Comparison of ENCODE assay signal across 13 cellular contexts in genomic region chrX:153580700-153581386, GRCh38. TPM values are rescaled to one million over a fixed set of nuclear protein-coding genes. Genes with fewer than 3 reads are reported as not detected.
DNase-seq lines count a peak whose midpoint lies in the region; ATAC-seq and TF ChIP-seq lines count a peak whose summit lies in the region.
"Had no signal": no experiment of that assay in that cellular context is flagged by ENCODE, and none has a peak within 500 bp of the region (broad histone marks: within the 10 kb centered on the region; RNA-seq: fewer than 3 reads in every experiment).

No MANE protein-coding gene starts in this region.

- DNase-seq in left ventricle myocardium superior (peak; percentile 44), Right ventricle myocardium superior (no peak), chondrocyte (ENCODE audit: low spot score) (no peak), kidney tubule cell (ENCODE audit: low spot score) (no peak), sciatic nerve (ENCODE audit: low spot score) (no peak)
- DNase-seq: activated CD4-positive, alpha-beta memory T cell treated with anti-CD3 and anti-CD28 coated beads for 36 hours; activated effector memory CD4-positive, alpha-beta T cell treated with anti-CD3 and anti-CD28 coated beads, Interleukin-2, amount 50 U/mL, for 16 hours; C1 segment of cervical spinal cord; hypothalamus; stomach had no signal

- no peaks in the 10 kb centered on the region for H3K36me3 Mint-ChIP-seq in chondrocyte (ENCODE audit: low read depth)
- H3K36me3 Mint-ChIP-seq: activated CD4-positive, alpha-beta memory T cell treated with anti-CD3 and anti-CD28 coated beads for 36 hours had no signal

- TF ChIP-seq CTCF in LNCAP (IDR thresholded peaks at IDR 0.05) (peak; percentile 37), chondrocyte (IDR thresholded peaks at IDR 0.05) (peak; percentile 19)

- no peak overlapping the region for H3K27ac Mint-ChIP-seq in chondrocyte (ENCODE audit: unreplicated experiment)
- H3K27ac Mint-ChIP-seq: activated CD4-positive, alpha-beta memory T cell treated with anti-CD3 and anti-CD28 coated beads for 36 hours had no signal

- H3K4me3 Mint-ChIP-seq in chondrocyte (ENCODE audit: unreplicated experiment), result no peak overlapping the region
- H3K4me3 Mint-ChIP-seq: activated CD4-positive, alpha-beta memory T cell treated with anti-CD3 and anti-CD28 coated beads for 36 hours had no signal

- intact Hi-C loops in left ventricle myocardium superior (cut with micrococcal nuclease), result no loop called here
- intact Hi-C loops in Right ventricle myocardium superior (cut with DNase I), result no loop called here
- intact Hi-C loops in sciatic nerve (cut with DNase I), result no loop called here

- peaks cover 7% of the 10 kb centered on the region for H3K4me1 Mint-ChIP-seq in chondrocyte (ENCODE audit: low read depth)

- peaks cover 5% of the 10 kb centered on the region for H3K9me3 Mint-ChIP-seq in chondrocyte (ENCODE audit: low read depth)
- H3K9me3 Mint-ChIP-seq: activated CD4-positive, alpha-beta memory T cell treated with anti-CD3 and anti-CD28 coated beads for 36 hours had no signal

- ATAC-seq in left ventricle myocardium superior, result no peak
- ATAC-seq in Right ventricle myocardium superior (ENCODE audit: poor library complexity), result no peak
- ATAC-seq in HG03565 (IDR thresholded peaks at IDR 0.05; ENCODE audit: unreplicated experiment), result no peak
- ATAC-seq in sciatic nerve, result no peak
- ATAC-seq in HG03108 (IDR thresholded peaks at IDR 0.05; ENCODE audit: unreplicated experiment), result no peak

- no peaks in the 10 kb centered on the region for H3K27me3 Mint-ChIP-seq in chondrocyte (ENCODE audit: low read depth)
- H3K27me3 Mint-ChIP-seq: activated CD4-positive, alpha-beta memory T cell treated with anti-CD3 and anti-CD28 coated beads for 36 hours had no signal

RNA-seq across cellular contexts. Expression of gene CCNQ, which starts 18.1 kb away (rescaled TPM):
- total RNA-seq in left ventricle myocardium superior (42.5 TPM), Right ventricle myocardium superior (40.7 TPM), chondrocyte (17.2 to 21.9 TPM (median 17.7 TPM) in 3 replicates), sciatic nerve (11.9 TPM)
